8 cellular contexts compared by ENCODE assay signal in genomic region chr12:104285740-104286537, GRCh38. TPM values are rescaled to one million over a fixed set of nuclear protein-coding genes. Genes with fewer than 3 reads are reported as not detected.
DNase-seq lines count a peak whose midpoint lies in the region; ATAC-seq and TF ChIP-seq lines count a peak whose summit lies in the region.

No MANE protein-coding gene starts in this region.

- TF ChIP-seq CTCF in MM.1S (IDR thresholded peaks at IDR 0.05; ENCODE audit: low read length) (no peak), lung (IDR thresholded peaks at IDR 0.05; ENCODE audit: control extremely low read depth, extremely low read depth) (no peak), transverse colon (IDR thresholded peaks at IDR 0.05) (no peak), GM10248 (IDR thresholded peaks at IDR 0.05; ENCODE audit: control extremely low read depth, extremely low read depth, low read depth, missing control alignments) (no peak)

- POLR2A ChIA-PET in GM10248 (lab: Yijun Ruan, JAX) = interaction anchor here (0.7 to 2.2 kb wide), 6 partner anchors 10 to 356 kb away, joined by 3 to 19 read pairs (median 6); partner anchors contain the start of genes HSP90B1 and NFYB

- peak; percentile 24 for TF ChIP-seq POLR2A in transverse colon (IDR thresholded peaks at IDR 0.05)

- H3K4me1 ChIP-seq in MM.1S (ENCODE audit: low read length) (peaks cover 12% of the 10 kb centered on the region), lung (ENCODE audit: control insufficient read depth in 2 of 2, insufficient read depth in 2 of 2, low read length in 2 of 2) (peaks cover 0 to 5% of the 10 kb centered on the region in 2 donors), transverse colon (peaks cover 18 to 39% (median 28%) of the 10 kb centered on the region in 4 donors)

- TF ChIP-seq EP300 in transverse colon (IDR thresholded peaks at IDR 0.05; ENCODE audit: low read depth) = no peak

- DNase-seq in DMS153 treated with DMSO at 0.1 percent for 48 hours (lab: John Stamatoyannopoulos, UW; ENCODE audit: unreplicated experiment) = peak; percentile 30
- DNase-seq in MM.1S = no peak
- peak; percentile 79 for DNase-seq in lung (ENCODE audit: low spot score)
- DNase-seq in transverse colon = peak; percentile 57
- DNase-seq in GM10248 (ENCODE audit: extremely low spot score) = no peak
- DNase-seq in putamen (ENCODE audit: low spot score) = no peak

- no peaks in the 10 kb centered on the region for H4K20me1 ChIP-seq in MM.1S (ENCODE audit: insufficient read depth, low read length)

- H3K36me3 ChIP-seq in MM.1S (replicated peaks; ENCODE audit: insufficient read depth, low read length) (no peaks in the 10 kb centered on the region; the same call in 1 of the 2 replicates), lung (ENCODE audit: control insufficient read depth in 2 of 2, insufficient read depth in 2 of 2, low read length in 2 of 2) (peaks cover 0 to 7% of the 10 kb centered on the region in 2 donors), transverse colon (no peaks in the 10 kb centered on the region)

- peaks cover 33% of the 10 kb centered on the region for H3F3A ChIP-seq in MM.1S (ENCODE audit: insufficient read depth, low read length)

- in situ Hi-C loops in transverse colon (cut with MboI; ENCODE audit: low pct_ligation_motif_present in 1 of 4, low pct_unique_long_range_greater_than_20kb in 1 of 4, low sequenced_read_pairs in 3 of 4) = loop anchor here in 1 of 4 donors (10.0 to 25.0 kb wide), 2 partner anchors 71 to 324 kb away; partner anchors contain the start of genes TDG and TXNRD1

- peak overlapping the region; percentile 86 for H3K9ac ChIP-seq in MM.1S (ENCODE audit: low read length)

- H3K9me3 ChIP-seq in MM.1S (replicated peaks; ENCODE audit: insufficient read depth, low read length) (no peaks in the 10 kb centered on the region), lung (ENCODE audit: control insufficient read depth in 2 of 2, insufficient read depth in 1 of 2, low read length in 1 of 2) (no peaks in the 10 kb centered on the region), transverse colon (no peaks in the 10 kb centered on the region)

- no peaks in the 10 kb centered on the region for H3K9me2 ChIP-seq in MM.1S (replicated peaks; ENCODE audit: insufficient read depth, low read length)

- H2AFZ ChIP-seq in MM.1S (ENCODE audit: low read length) = peak overlapping the region; percentile 65

- H3K79me2 ChIP-seq in MM.1S (ENCODE audit: low read length) = peaks cover 36% of the 10 kb centered on the region

- intact Hi-C loops in transverse colon (cut with DNase I; ENCODE audit: low total_unique reads) = loop anchor here (5.0 kb wide), 1 partner anchor 69 kb away; the partner anchor contains the start of gene TXNRD1

- ATAC-seq in lung (ENCODE audit: insufficient read depth, low FRiP score) (peak; percentile 7), GM18867 (IDR thresholded peaks at IDR 0.05; ENCODE audit: unreplicated experiment) (no peak)

- H3K27ac ChIP-seq in MM.1S (ENCODE audit: low read length) (peak overlapping the region; percentile 95), angular gyrus (ENCODE audit: low read depth, low read length) (peak overlapping the region; percentile 89), lung (ENCODE audit: low read depth in 1 of 2, low read length in 1 of 2) (peak overlapping the region; percentile 94 to 97), transverse colon (peak overlapping the region; percentile 94 to 97 (median 96))

- H3K4me3 ChIP-seq in MM.1S (ENCODE audit: low read length) (peak overlapping the region; percentile 83), lung (no peak overlapping the region), transverse colon (peak overlapping the region in 2 of 4 donors; percentile 55 to 75)

- CTCF ChIA-PET in GM10248 (lab: Yijun Ruan, JAX) = interaction anchor here (0.8 to 4.7 kb wide), 4 partner anchors 10 to 50 kb away, joined by 3 to 30 read pairs (median 4); no protein-coding TSS in a partner anchor

- peak overlapping the region; percentile 93 for H3K4me2 ChIP-seq in MM.1S (ENCODE audit: low read depth, low read length)

- WGBS in lung, 2 donors = 65 to 72% methylated on average over 3 of the region's 3 CpGs
- 40 to 43% methylated on average over 3 of the region's 3 CpGs for WGBS in transverse colon (ENCODE audit: low coverage in 1 of 2), 2 donors

- H3K27me3 ChIP-seq in MM.1S (replicated peaks; ENCODE audit: insufficient read depth, low read length) (no peaks in the 10 kb centered on the region), lung (ENCODE audit: control insufficient read depth, insufficient read depth) (no peaks in the 10 kb centered on the region), transverse colon (no peaks in the 10 kb centered on the region)

RNA-seq across cellular contexts. Expression of gene EID3, which starts 17.6 kb away (rescaled TPM):
- 10 to 100 TPM in 1 of 2 donors, 1 to 10 TPM in 1; 7.4 to 16.6 TPM for total RNA-seq in lung
- 1 to 10 TPM in 1 of 2 donors, under 1 TPM in 1; 0.89 to 1.6 TPM for polyA plus RNA-seq in lung
- total RNA-seq in transverse colon = 10 to 100 TPM in 2 of 4 donors, 1 to 10 TPM in 2; 4.9 to 50.0 (median 14.3) TPM

Comparison
In these comparisons a context has a peak if more than half of its experiments do, and no peak if none do; other contexts are left out.
1. DNase-seq: peak in DMS153 treated with DMSO at 0.1 percent for 48 hours (single experiment), lung (single experiment) and transverse colon (single experiment); none in MM.1S (single experiment), GM10248 (single experiment) and putamen (single experiment).
2. Peak in every context shown above with its lines, with median percentiles within 50 percentile points of each other: H3K27ac ChIP-seq.